ENCODE assay signal across 8 cellular contexts in genomic region chr1:93817819-93818569, GRCh38.
A peak's percentile ranks its signal among the peaks of the same experiment; 100 is the strongest.
DNase-seq lines count a peak whose midpoint lies in the region; ATAC-seq and TF ChIP-seq lines count a peak whose summit lies in the region.

No MANE protein-coding gene starts in this region.

- H3K4me1 ChIP-seq in effector memory CD4-positive, alpha-beta T cell (ENCODE audit: control insufficient read depth, insufficient read depth, low read length, poor library complexity, severe bottlenecking): peaks cover 12% of the 10 kb centered on the region
- H3K4me1 ChIP-seq in esophagus squamous epithelium: peaks cover 0 to 35% (median 0%) of the 10 kb centered on the region in 3 donors

- no peak overlapping the region for H3K27ac ChIP-seq in effector memory CD4-positive, alpha-beta T cell (ENCODE audit: insufficient read depth, low read length, poor library complexity, severe bottlenecking)
- peak overlapping the region in 2 of 4 donors; percentile 13 to 26 for H3K27ac ChIP-seq in esophagus squamous epithelium

- TF ChIP-seq CTCF in esophagus squamous epithelium (IDR thresholded peaks at IDR 0.05): no peak

- ATAC-seq in HG02571 (IDR thresholded peaks at IDR 0.05; ENCODE audit: unreplicated experiment): peak; percentile 62
- ATAC-seq in HG03354 (IDR thresholded peaks at IDR 0.05; ENCODE audit: poor library complexity, severe bottlenecking, unreplicated experiment): no peak

- WGBS in esophagus squamous epithelium, 2 donors: 63 to 76% methylated on average over 12 of the region's 12 CpGs

- H3K4me3 ChIP-seq in effector memory CD4-positive, alpha-beta T cell (ENCODE audit: insufficient read depth, low read depth, low read length, poor library complexity, severe bottlenecking): no peak overlapping the region
- H3K4me3 ChIP-seq in esophagus squamous epithelium: no peak overlapping the region

- intact Hi-C loops in esophagus squamous epithelium (cut with DNase I): loop anchor here (10.0 kb wide), 1 partner anchor 383 kb away; no protein-coding TSS in a partner anchor

- no peaks in the 10 kb centered on the region for H3K36me3 ChIP-seq in effector memory CD4-positive, alpha-beta T cell (ENCODE audit: control insufficient read depth, insufficient read depth, low read length)
- no peaks in the 10 kb centered on the region for H3K36me3 ChIP-seq in esophagus squamous epithelium

- H3K27me3 ChIP-seq in effector memory CD4-positive, alpha-beta T cell (replicated peaks; ENCODE audit: control insufficient read depth, insufficient read depth, low read length, poor library complexity, severe bottlenecking): no peaks in the 10 kb centered on the region
- H3K27me3 ChIP-seq in esophagus squamous epithelium: no peaks in the 10 kb centered on the region

- TF ChIP-seq POLR2A in esophagus squamous epithelium (IDR thresholded peaks at IDR 0.05): no peak

- no peaks in the 10 kb centered on the region for H3K9me3 ChIP-seq in effector memory CD4-positive, alpha-beta T cell (ENCODE audit: control insufficient read depth, low read length)
- no peaks in the 10 kb centered on the region for H3K9me3 ChIP-seq in esophagus squamous epithelium

- DNase-seq in T-helper 9 cell (peak; percentile 24), COLO668 (lab: John Stamatoyannopoulos, UW; ENCODE audit: unreplicated experiment) (no peak), NCI-H524 treated with DMSO at 0.1 percent for 48 hours (lab: John Stamatoyannopoulos, UW) (no peak), esophagus squamous epithelium (lab: John Stamatoyannopoulos, UW) (no peak)
- peak; percentile 12 to 43 (median 23) for DNase-seq in effector memory CD4-positive, alpha-beta T cell
- DNase-seq in stimulated activated CD4-positive, alpha-beta T cell treated with anti-CD3 and anti-CD28 coated beads, TNF-alpha, amount 100 ng/mL, for 48 hours (ENCODE audit: low read depth in 3 of 3): peak in 2 of 3 donors; percentile 7 to 8

Comparison
In these comparisons a context has a peak if more than half of its experiments do, and no peak if none do; other contexts are left out.
1. DNase-seq: peak in T-helper 9 cell (single experiment), effector memory CD4-positive, alpha-beta T cell (3 of 3) and stimulated activated CD4-positive, alpha-beta T cell treated with anti-CD3 and anti-CD28 coated beads, TNF-alpha, amount 100 ng/mL, for 48 hours (2 of 3); none in COLO668 (single experiment), NCI-H524 treated with DMSO at 0.1 percent for 48 hours (single experiment) and esophagus squamous epithelium (single experiment).